ENCODE assay signal across 8 cellular contexts in the genomic region with DNA sequence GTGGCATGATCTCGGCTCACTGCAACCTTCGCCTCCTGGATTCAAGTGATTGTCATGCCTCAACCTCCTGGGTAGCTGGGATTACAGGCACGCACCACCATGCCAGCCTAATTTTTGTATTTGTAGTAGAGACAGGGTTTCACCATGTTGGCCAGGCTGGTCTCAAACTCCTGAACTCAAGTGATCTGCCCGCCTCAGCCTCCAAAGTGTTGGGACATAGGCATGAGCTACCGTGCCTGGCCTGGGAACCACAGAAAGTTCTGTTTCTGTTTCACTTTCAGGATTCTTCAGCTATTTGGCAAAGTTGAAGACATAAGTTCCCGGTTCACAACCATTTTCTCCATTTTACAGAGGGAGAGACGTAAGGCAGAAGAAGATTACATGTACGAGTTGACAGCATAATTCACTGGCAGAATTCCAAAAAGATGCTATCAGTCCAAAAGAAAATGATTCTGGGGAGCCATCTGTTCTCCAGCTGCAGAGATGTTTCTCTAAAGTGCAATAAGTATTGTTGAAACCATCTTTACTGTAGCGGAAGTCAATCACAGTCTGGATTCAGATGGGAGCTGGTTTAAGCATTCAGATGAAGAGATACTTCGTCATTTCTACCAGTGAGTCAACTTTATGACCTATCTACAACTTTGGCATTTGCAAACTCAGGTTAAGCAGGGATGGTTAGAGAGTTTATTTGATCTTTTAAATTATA. TPM values are rescaled to one million over a fixed set of nuclear protein-coding genes. Genes with fewer than 3 reads are reported as not detected.
A peak's percentile ranks its signal among the peaks of the same experiment; 100 is the strongest.
DNase-seq lines count a peak whose midpoint lies in the region; ATAC-seq and TF ChIP-seq lines count a peak whose summit lies in the region.

No MANE protein-coding gene starts in this region.

- intact Hi-C loops in lower lobe of right lung (cut with DNase I) = no loop called here

- H3K4me3 Mint-ChIP-seq in activated CD8-positive, alpha-beta memory T cell treated with anti-CD3 and anti-CD28 coated beads, Interleukin-2, amount 10 ng/mL, durations not matched to agents 7 days and 5 days = peak overlapping the region; percentile 66

- H3K9me3 ChIP-seq in lower lobe of right lung = no peaks in the 10 kb centered on the region

- peak; percentile 33 for DNase-seq in AG08396 (ENCODE audit: low spot score)
- peak; percentile 77 for DNase-seq in activated CD8-positive, alpha-beta memory T cell treated with anti-CD3 and anti-CD28 coated beads, Interleukin-2, amount 10 ng/mL, durations not matched to agents 7 days and 5 days
- DNase-seq in lower lobe of right lung = peak; percentile 53
- no peak for DNase-seq in NCI-H1092 treated with DMSO at 0.1 percent for 48 hours (lab: John Stamatoyannopoulos, UW)

- peak overlapping the region; percentile 27 for H3K4me3 ChIP-seq in lower lobe of right lung

- peaks cover 24% of the 10 kb centered on the region for H3K4me1 Mint-ChIP-seq in activated CD8-positive, alpha-beta memory T cell treated with anti-CD3 and anti-CD28 coated beads, Interleukin-2, amount 10 ng/mL, durations not matched to agents 7 days and 5 days

- no peaks in the 10 kb centered on the region for H3K27me3 ChIP-seq in lower lobe of right lung (ENCODE audit: low read depth)

- H3K27ac Mint-ChIP-seq in activated CD8-positive, alpha-beta memory T cell treated with anti-CD3 and anti-CD28 coated beads, Interleukin-2, amount 10 ng/mL, durations not matched to agents 7 days and 5 days = peak overlapping the region; percentile 82

- TF ChIP-seq CTCF in lower lobe of right lung (IDR thresholded peaks at IDR 0.05) = no peak

- H3K27ac ChIP-seq in lower lobe of right lung = peak overlapping the region; percentile 56

- H3K4me1 ChIP-seq in lower lobe of right lung = no peaks in the 10 kb centered on the region

- H3K9me3 Mint-ChIP-seq in activated CD8-positive, alpha-beta memory T cell treated with anti-CD3 and anti-CD28 coated beads, Interleukin-2, amount 10 ng/mL, durations not matched to agents 7 days and 5 days (ENCODE audit: low read depth) = no peaks in the 10 kb centered on the region

- peak; percentile 41 for ATAC-seq in HG02798 (IDR thresholded peaks at IDR 0.05; ENCODE audit: poor library complexity, unreplicated experiment)
- ATAC-seq in activated CD8-positive, alpha-beta memory T cell treated with anti-CD3 and anti-CD28 coated beads, Interleukin-2, amount 10 ng/mL, durations not matched to agents 7 days and 5 days = peak; percentile 91
- peak; percentile 51 to 59 for ATAC-seq in lower lobe of right lung
- ATAC-seq in GM21423 (IDR thresholded peaks at IDR 0.05; ENCODE audit: unreplicated experiment) = no peak
- ATAC-seq in GM18907 (IDR thresholded peaks at IDR 0.05; ENCODE audit: unreplicated experiment) = no peak
- ATAC-seq in GM21528 (IDR thresholded peaks at IDR 0.05; ENCODE audit: low FRiP score, unreplicated experiment) = no peak

- peaks cover 3% of the 10 kb centered on the region for H3K36me3 Mint-ChIP-seq in activated CD8-positive, alpha-beta memory T cell treated with anti-CD3 and anti-CD28 coated beads, Interleukin-2, amount 10 ng/mL, durations not matched to agents 7 days and 5 days

- H3K36me3 ChIP-seq in lower lobe of right lung = no peaks in the 10 kb centered on the region

- H3K27me3 Mint-ChIP-seq in activated CD8-positive, alpha-beta memory T cell treated with anti-CD3 and anti-CD28 coated beads, Interleukin-2, amount 10 ng/mL, durations not matched to agents 7 days and 5 days = no peaks in the 10 kb centered on the region

- CTCF ChIA-PET in activated CD8-positive, alpha-beta memory T cell treated with anti-CD3 and anti-CD28 coated beads, Interleukin-2, amount 10 ng/mL, durations not matched to agents 7 days and 5 days (lab: Charles Lee) = interaction anchor here (1.0 to 2.1 kb wide), 8 partner anchors 9 to 280 kb away, joined by 3 to 13 read pairs (median 3); a partner anchor contains a TSS

RNA-seq across cellular contexts. Expression of a gene that starts 8.1 kb away (rescaled TPM):
- 100 to 1,000 TPM in 1 of 2 experiments, 10 to 100 TPM in 1; 96.1 to 102 TPM for total RNA-seq in activated CD8-positive, alpha-beta memory T cell treated with anti-CD3 and anti-CD28 coated beads, Interleukin-2, amount 10 ng/mL, durations not matched to agents 7 days and 5 days
- total RNA-seq in lower lobe of right lung = 23.0 TPM

RNA-seq across cellular contexts. Expression of a gene that starts 39.6 kb away (rescaled TPM):
- 100 to 1,000 TPM; 138 to 157 TPM for total RNA-seq in activated CD8-positive, alpha-beta memory T cell treated with anti-CD3 and anti-CD28 coated beads, Interleukin-2, amount 10 ng/mL, durations not matched to agents 7 days and 5 days
- 79.7 TPM for total RNA-seq in lower lobe of right lung

Comparison
In these comparisons a context has a peak if more than half of its experiments do, and no peak if none do; other contexts are left out.
1. ATAC-seq: peak in HG02798 (single experiment), activated CD8-positive, alpha-beta memory T cell treated with anti-CD3 and anti-CD28 coated beads, Interleukin-2, amount 10 ng/mL, durations not matched to agents 7 days and 5 days (single experiment) and lower lobe of right lung (2 of 2); none in GM21423 (single experiment), GM18907 (single experiment) and GM21528 (single experiment).